In genomic region chr19:32674153-32674958, GRCh38 we compare ENCODE assay signal across 8 cellular contexts. TPM values are rescaled to one million over a fixed set of nuclear protein-coding genes. Genes with fewer than 3 reads are reported as not detected.
DNase-seq lines count a peak whose midpoint lies in the region; ATAC-seq, FAIRE-seq and TF ChIP-seq lines count a peak whose summit lies in the region.

No MANE protein-coding gene starts in this region.

- peak overlapping the region; percentile 47 to 82 (median 78) for H3K9ac ChIP-seq in skeletal muscle tissue (ENCODE audit: low read depth in 1 of 3, low read length in 3 of 3)

- H3K27me3 Mint-ChIP-seq in GM23338 (ENCODE audit: insufficient read depth, low read depth, poor library complexity), result peaks cover 39% of the 10 kb centered on the region

- no peak for FAIRE-seq in GM19239 (lab: Jason Lieb, UNC)

- H3K27me3 ChIP-seq in BJ (ENCODE audit: control insufficient read depth, insufficient read depth, low read length) (peaks cover 18% of the 10 kb centered on the region), GM23338 (ENCODE audit: insufficient read depth) (peaks cover 45% of the 10 kb centered on the region), WERI-Rb-1 (ENCODE audit: insufficient read depth, low read depth, severe bottlenecking) (peaks cover 16% of the 10 kb centered on the region), left ventricle myocardium inferior (ENCODE audit: low read depth) (peaks cover 32% of the 10 kb centered on the region), skeletal muscle tissue (ENCODE audit: control insufficient read depth in 3 of 3, insufficient read depth in 3 of 3, low read length in 3 of 3) (peaks cover 0 to 15% (median 10%) of the 10 kb centered on the region in 3 donors)

- intact Hi-C loops in left ventricle myocardium inferior (cut with micrococcal nuclease), result no loop called here

- H3K9me3 ChIP-seq in WERI-Rb-1 (ENCODE audit: severe bottlenecking), result no peaks in the 10 kb centered on the region
- no peaks in the 10 kb centered on the region for H3K9me3 ChIP-seq in left ventricle myocardium inferior (replicated peaks)
- no peaks in the 10 kb centered on the region for H3K9me3 ChIP-seq in skeletal muscle tissue (ENCODE audit: control insufficient read depth in 3 of 3, low read length in 3 of 3)

- H3K79me2 ChIP-seq in GM23338 (replicated peaks; ENCODE audit: insufficient read depth), result peaks cover 51% of the 10 kb centered on the region

- H4K20me1 ChIP-seq in GM23338 (replicated peaks; ENCODE audit: insufficient read depth), result peaks cover 20% of the 10 kb centered on the region

- H3K4me3 ChIP-seq in BJ (ENCODE audit: low read depth, low read length) (peak overlapping the region; percentile 96), GM23338 (peak overlapping the region; percentile 85), WERI-Rb-1 (ENCODE audit: low read depth, low read length) (peak overlapping the region; percentile 64), left ventricle myocardium inferior (peak overlapping the region; percentile 94), skeletal muscle tissue (ENCODE audit: low read length in 3 of 3) (peak overlapping the region; percentile 85 to 97 (median 93))

- peaks cover 25% of the 10 kb centered on the region for H3K4me1 Mint-ChIP-seq in GM23338

- H3F3A ChIP-seq in GM23338 (replicated peaks; ENCODE audit: low read depth), result 0 out of 2 replicates have a peak, but pooled peaks cover 5% of the 10 kb centered on the region

- no peaks in the 10 kb centered on the region for H3K9me2 ChIP-seq in GM23338 (ENCODE audit: insufficient read depth)

- H3K36me3 ChIP-seq in BJ (ENCODE audit: control insufficient read depth, insufficient read depth, low read length), result no peaks in the 10 kb centered on the region
- H3K36me3 ChIP-seq in GM23338 (ENCODE audit: insufficient read depth), result no peaks in the 10 kb centered on the region
- H3K36me3 ChIP-seq in WERI-Rb-1, result no peaks in the 10 kb centered on the region
- H3K36me3 ChIP-seq in left ventricle myocardium inferior, result peaks cover 6% of the 10 kb centered on the region
- H3K36me3 ChIP-seq in skeletal muscle tissue (ENCODE audit: control insufficient read depth in 3 of 3, insufficient read depth in 3 of 3, low read length in 3 of 3), result peaks cover 0 to 7% (median 3%) of the 10 kb centered on the region in 3 donors

- 0 out of 2 replicates have a peak overlapping the region, but pooled peaks have one; percentile 73 for H3K27ac Mint-ChIP-seq in GM23338

- H3K4me3 Mint-ChIP-seq in GM23338, result peak overlapping the region; percentile 93

- H3K36me3 Mint-ChIP-seq in GM23338 (ENCODE audit: low read depth), result no peaks in the 10 kb centered on the region; the same call in 2 of the 3 replicates

- H3K4me1 ChIP-seq in GM23338 (ENCODE audit: insufficient read depth) (peaks cover 14% of the 10 kb centered on the region; the same call in 1 of the 2 replicates), left ventricle myocardium inferior (peaks cover 80% of the 10 kb centered on the region), skeletal muscle tissue (ENCODE audit: control insufficient read depth in 3 of 3, insufficient read depth in 3 of 3, low read length in 3 of 3) (peaks cover 32 to 63% (median 47%) of the 10 kb centered on the region in 3 donors)

- peaks cover 3% of the 10 kb centered on the region; the same call in 1 of the 3 replicates for H3K9me3 Mint-ChIP-seq in GM23338

- TF ChIP-seq CTCF in BJ (IDR thresholded peaks at IDR 0.05; ENCODE audit: insufficient read depth, low read depth, low read length), result no peak
- TF ChIP-seq CTCF in GM23338 (conservative IDR thresholded peaks at IDR 0.05; ENCODE audit: low read depth in 2 of 2), result no peak
- no peak for TF ChIP-seq CTCF in WERI-Rb-1 (IDR thresholded peaks at IDR 0.05; ENCODE audit: low read depth, low read length)
- TF ChIP-seq CTCF in left ventricle myocardium inferior (IDR thresholded peaks at IDR 0.05; ENCODE audit: borderline replicate concordance), result no peak

- peak overlapping the region; percentile 97 for H3K4me2 ChIP-seq in GM23338

- CTCF ChIA-PET in BJ (lab: Yijun Ruan, JAX), result no interaction called here

- H2AFZ ChIP-seq in GM23338, result no peak overlapping the region

- no peak for DNase-seq in BJ (ENCODE audit: low read depth)
- no peak for DNase-seq in GM23338 (ENCODE audit: low spot score)
- DNase-seq in WERI-Rb-1, result no peak
- no peak for DNase-seq in left ventricle myocardium inferior
- DNase-seq in GF-D8 (lab: John Stamatoyannopoulos, UW), result no peak
- no peak for DNase-seq in GM19239 (ENCODE audit: insufficient read length, low spot score)

- H3K27ac ChIP-seq in GM23338 (ENCODE audit: low read depth), result no peak overlapping the region
- H3K27ac ChIP-seq in WERI-Rb-1, result no peak overlapping the region
- H3K27ac ChIP-seq in left ventricle myocardium inferior (replicated peaks), result peak overlapping the region; percentile 93
- peak overlapping the region; percentile 93 for H3K27ac ChIP-seq in skeletal muscle tissue (ENCODE audit: low read depth, low read length)

- peak; percentile 13 for ATAC-seq in GM23338
- ATAC-seq in GM19324 (IDR thresholded peaks at IDR 0.05; ENCODE audit: low FRiP score, unreplicated experiment), result no peak

- POLR2A ChIA-PET in BJ (lab: Charles Lee), result interaction anchor here (0.7 kb wide), 1 partner anchor 899 kb away, joined by 10 read pairs; no protein-coding TSS in a partner anchor

TF ChIP-seq in GM23338, 12 proteins besides CTCF, POLR2A, EP300 and RAD21 (continues in another document):
- TF ChIP-seq STAT1 (IDR thresholded peaks at IDR 0.05; ENCODE audit: unreplicated experiment) (no peak), CREB1 (CRISPR knock-in tag; IDR thresholded peaks at IDR 0.05; ENCODE audit: low read depth) (no peak), ZNF331 (CRISPR knock-in tag; IDR thresholded peaks at IDR 0.05; ENCODE audit: low read depth) (no peak), EZH2 (IDR thresholded peaks at IDR 0.05; ENCODE audit: low read depth, unreplicated experiment) (no peak), POLR2AphosphoS5 (IDR thresholded peaks at IDR 0.05; ENCODE audit: low read depth) (no peak), REST (IDR thresholded peaks at IDR 0.05; ENCODE audit: unreplicated experiment) (no peak)

RNA-seq across cellular contexts. Expression of gene ANKRD27, which starts 0.6 kb away (rescaled TPM):
- polyA plus RNA-seq in BJ (2011; rRNA removed) (25.7 and 27.1 TPM in 2 replicates), GM23338 (2016; fragmentation: Nextera tagmentation; extraction: Ambion mirVana) (16.5 and 16.7 TPM in 2 replicates)
- 27.6 and 38.4 TPM in 2 replicates for polyA minus RNA-seq in BJ (2011; rRNA and poly(A)+ RNA removed)
- total RNA-seq in GM23338 (2014; rRNA removed; shearing (Covaris generic)), result 48.7 and 51.6 TPM in 2 replicates
- total RNA-seq in left ventricle myocardium inferior (18.0 TPM), skeletal muscle tissue (19.3 TPM)

RNA-seq across cellular contexts. Expression of gene RGS9BP, which starts 1.3 kb away (rescaled TPM):
- polyA plus RNA-seq in BJ (2011; rRNA removed), result 0.11 and 0.12 TPM in 2 replicates
- polyA minus RNA-seq in BJ (2011; rRNA and poly(A)+ RNA removed), result 0.19 TPM in 1 of 2 replicates, not detected in the other
- 0.43 and 0.83 TPM in 2 replicates for total RNA-seq in GM23338 (2014; rRNA removed; shearing (Covaris generic))
- 0.09 TPM in 1 of 2 replicates, not detected in the other for polyA plus RNA-seq in GM23338 (2016; fragmentation: Nextera tagmentation; extraction: Ambion mirVana)
- 8.6 TPM for total RNA-seq in left ventricle myocardium inferior
- total RNA-seq in skeletal muscle tissue, result 0.52 TPM

RNA-seq across cellular contexts. Expression of gene NUDT19, which starts 17.3 kb away (rescaled TPM):
- polyA plus RNA-seq in BJ (2011; rRNA removed) (4.7 and 5.9 TPM in 2 replicates), GM23338 (2016; fragmentation: Nextera tagmentation; extraction: Ambion mirVana) (2.1 and 2.4 TPM in 2 replicates)
- 4.4 and 4.8 TPM in 2 replicates for polyA minus RNA-seq in BJ (2011; rRNA and poly(A)+ RNA removed)
- total RNA-seq in GM23338 (2014; rRNA removed; shearing (Covaris generic)), result 3.5 and 3.9 TPM in 2 replicates
- total RNA-seq in left ventricle myocardium inferior (22.7 TPM), skeletal muscle tissue (6.3 TPM)

RNA-seq across cellular contexts. Expression of gene TDRD12, which starts 45.2 kb away (rescaled TPM):
- polyA plus RNA-seq in BJ (2011; rRNA removed) (0.04 TPM in 1 of 2 replicates, not detected in the other), GM23338 (2016; fragmentation: Nextera tagmentation; extraction: Ambion mirVana) (0.68 and 1.0 TPM in 2 replicates)
- 0.05 TPM in 1 of 2 replicates, not detected in the other for polyA minus RNA-seq in BJ (2011; rRNA and poly(A)+ RNA removed)
- 2.2 and 2.8 TPM in 2 replicates for total RNA-seq in GM23338 (2014; rRNA removed; shearing (Covaris generic))
- total RNA-seq in left ventricle myocardium inferior (not detected), skeletal muscle tissue (1.6 TPM)

Comparison
In these comparisons a context has a peak if more than half of its experiments do, and no peak if none do; other contexts are left out.
1. H3K27ac ChIP-seq: peak in left ventricle myocardium inferior (single experiment) and skeletal muscle tissue (single experiment); none in GM23338 (single experiment) and WERI-Rb-1 (single experiment).
2. Peak in every context shown above with its lines, with median percentiles within 50 percentile points of each other: H3K4me3 ChIP-seq.